Comparison of ENCODE assay signal across 12 cellular contexts in genomic region chr1:27400963-27401341, GRCh38. TPM values are rescaled to one million over a fixed set of nuclear protein-coding genes. Genes with fewer than 3 reads are reported as not detected.
DNase-seq lines count a peak whose midpoint lies in the region; ATAC-seq and TF ChIP-seq lines count a peak whose summit lies in the region.
"Had no signal": no experiment of that assay in that cellular context is flagged by ENCODE, and none has a peak within 500 bp of the region (broad histone marks: within the 10 kb centered on the region; RNA-seq: fewer than 3 reads in every experiment).

No MANE protein-coding gene starts in this region.

- no peaks in the 10 kb centered on the region for H3K9me2 ChIP-seq in Loucy (replicated peaks; ENCODE audit: low read depth, low read length)

- H3K27me3 ChIP-seq in CD4-positive, alpha-beta T cell (ENCODE audit: control insufficient read depth, insufficient read depth, low read length): no peaks in the 10 kb centered on the region
- H3K27me3 ChIP-seq in Loucy (ENCODE audit: insufficient read depth, low read length, poor library complexity, severe bottlenecking): no peaks in the 10 kb centered on the region

- H4K20me1 ChIP-seq in Loucy (ENCODE audit: insufficient read depth, low read length, poor library complexity, severe bottlenecking): no peaks in the 10 kb centered on the region

- peaks cover 37% of the 10 kb centered on the region for H3K4me1 Mint-ChIP-seq in CD4-positive, alpha-beta T cell (ENCODE audit: low read depth)
- H3K4me1 Mint-ChIP-seq in memory B cell: peaks cover 29% of the 10 kb centered on the region

- H3K4me1 ChIP-seq in Loucy (ENCODE audit: insufficient read depth, low read length, poor library complexity, severe bottlenecking): peaks cover 48% of the 10 kb centered on the region

- H2AFZ ChIP-seq in Loucy (ENCODE audit: low read length): no peak overlapping the region

- H3K9me3 ChIP-seq in CD4-positive, alpha-beta T cell (ENCODE audit: control insufficient read depth, low read length): no peaks in the 10 kb centered on the region
- H3K9me3 ChIP-seq in Loucy (ENCODE audit: insufficient read depth, low read depth, low read length): no peaks in the 10 kb centered on the region

- CTCF ChIA-PET in CD4-positive, alpha-beta T cell (lab: Charles Lee): no interaction called here

- H3K36me3 ChIP-seq in Loucy (ENCODE audit: insufficient read depth, low read length): no peaks in the 10 kb centered on the region

- no peak for DNase-seq in CD4-positive, alpha-beta T cell
- no peak for DNase-seq in memory B cell (ENCODE audit: low spot score in 2 of 2)
- DNase-seq in stimulated activated CD4-positive, alpha-beta T cell treated with anti-CD3 and anti-CD28 coated beads, Interleukin-2, amount 100 ng/mL, for 24 hours: no peak
- DNase-seq: CD4-positive, CD25-positive, alpha-beta regulatory T cell; Karpas-422; NCI-H187 treated with DMSO at 0.1 percent for 48 hours; NCI-H446 treated with DMSO at 0.1 percent for 48 hours; NCI-H774 had no signal

- H3K79me2 ChIP-seq in Loucy (ENCODE audit: insufficient read depth, low read length): no peaks in the 10 kb centered on the region; the same call in 1 of the 2 replicates

- POLR2A ChIA-PET in CD4-positive, alpha-beta T cell (lab: Charles Lee): interaction anchor here (0.9 kb wide), 1 partner anchor 271 kb away, joined by 3 read pairs; the partner anchor contains the start of gene IFI6

- H3K4me2 ChIP-seq in Loucy (ENCODE audit: low read depth, low read length, poor library complexity, severe bottlenecking): no peak overlapping the region

- peak overlapping the region; percentile 54 for H3K27ac Mint-ChIP-seq in CD4-positive, alpha-beta T cell
- peak overlapping the region; percentile 38 for H3K27ac Mint-ChIP-seq in memory B cell

- peaks cover 20% of the 10 kb centered on the region; the same call in 1 of the 2 replicates for H3F3A ChIP-seq in Loucy (ENCODE audit: low read depth)

- TF ChIP-seq CTCF in CD4-positive, alpha-beta T cell (IDR thresholded peaks at IDR 0.05): no peak
- no peak for TF ChIP-seq CTCF in Loucy (conservative IDR thresholded peaks at IDR 0.05; ENCODE audit: low read length)

- no peak for ATAC-seq in CD4-positive, alpha-beta T cell (ENCODE audit: poor library complexity)
- ATAC-seq in memory B cell (ENCODE audit: low read depth) (no peak), GM21717 (IDR thresholded peaks at IDR 0.05; ENCODE audit: unreplicated experiment) (no peak), GM18873 (IDR thresholded peaks at IDR 0.05; ENCODE audit: low FRiP score, unreplicated experiment) (no peak)

- peaks cover 7% of the 10 kb centered on the region for H3K36me3 Mint-ChIP-seq in CD4-positive, alpha-beta T cell (ENCODE audit: low read depth)
- no peaks in the 10 kb centered on the region for H3K36me3 Mint-ChIP-seq in memory B cell
- H3K36me3 Mint-ChIP-seq: CD4-positive, CD25-positive, alpha-beta regulatory T cell had no signal

- no peaks in the 10 kb centered on the region for H3K9me3 Mint-ChIP-seq in CD4-positive, alpha-beta T cell
- no peaks in the 10 kb centered on the region for H3K9me3 Mint-ChIP-seq in memory B cell
- H3K9me3 Mint-ChIP-seq: CD4-positive, CD25-positive, alpha-beta regulatory T cell had no signal

- H3K27ac ChIP-seq in CD4-positive, alpha-beta T cell (ENCODE audit: low read depth, low read length): no peak overlapping the region

- no peak overlapping the region for H3K4me3 ChIP-seq in Loucy (ENCODE audit: low read length, poor library complexity, severe bottlenecking)

- H3K9ac ChIP-seq in Loucy (ENCODE audit: low read depth, low read length, poor library complexity, severe bottlenecking): peak overlapping the region; percentile 91

- no peaks in the 10 kb centered on the region for H3K27me3 Mint-ChIP-seq in CD4-positive, alpha-beta T cell
- H3K27me3 Mint-ChIP-seq in memory B cell: no peaks in the 10 kb centered on the region
- H3K27me3 Mint-ChIP-seq: CD4-positive, CD25-positive, alpha-beta regulatory T cell had no signal

- intact Hi-C loops in CD4-positive, alpha-beta T cell (cut with DNase I, micrococcal nuclease): no loop called here

- H3K4me3 Mint-ChIP-seq in CD4-positive, alpha-beta T cell: no peak overlapping the region
- no peak overlapping the region for H3K4me3 Mint-ChIP-seq in memory B cell

RNA-seq across cellular contexts. Expression of gene GPR3, which starts 8.5 kb away (rescaled TPM):
- under 1 TPM; 0.14 to 0.19 TPM for total RNA-seq in CD4-positive, alpha-beta T cell

RNA-seq across cellular contexts. Expression of gene CD164L2, which starts 17.8 kb away (rescaled TPM):
- total RNA-seq in CD4-positive, alpha-beta T cell: not detected
- total RNA-seq: A673; CD4-positive, CD25-positive, alpha-beta regulatory T cell had no signal

RNA-seq across cellular contexts. Expression of gene FCN3, which starts 26.3 kb away (rescaled TPM):
- total RNA-seq in CD4-positive, alpha-beta T cell: not detected
- total RNA-seq: A673; CD4-positive, CD25-positive, alpha-beta regulatory T cell had no signal

RNA-seq across cellular contexts. Expression of gene MAP3K6, which starts 34.2 kb away (rescaled TPM):
- 1 to 10 TPM; 8.5 to 8.8 TPM for total RNA-seq in CD4-positive, alpha-beta T cell

RNA-seq across cellular contexts. Expression of gene SYTL1, which starts 59.1 kb away (rescaled TPM):
- 100 to 1,000 TPM; 135 to 140 TPM for total RNA-seq in CD4-positive, alpha-beta T cell
